Comparison of ENCODE assay signal across 1 cellular context in genomic region chr16:53518550-53519416, GRCh38.
TF ChIP-seq lines count a peak whose summit lies in the region.

No MANE protein-coding gene starts in this region.

TF ChIP-seq in K562, 482 proteins besides CTCF, POLR2A, EP300 and RAD21 (continued from another document and continues in another):
- 0 out of 2 replicates have a peak, but pooled peaks have one; percentile 26 for TF ChIP-seq MGA (IDR thresholded peaks at IDR 0.05)
- no peak; the same call in 1 of the 2 replicates for TF ChIP-seq ZKSCAN8 (CRISPR knock-in tag; IDR thresholded peaks at IDR 0.05)
- TF ChIP-seq ZNF778 (CRISPR knock-in tag; IDR thresholded peaks at IDR 0.05) = no peak
- no peak for TF ChIP-seq ZNF584 (CRISPR knock-in tag; IDR thresholded peaks at IDR 0.05; ENCODE audit: low read depth)
- TF ChIP-seq RNF2 (IDR thresholded peaks at IDR 0.05) = peak; percentile 90; the same call in 1 of the 2 replicates
- peak in 1 of 2 experiments; percentile 75; a peak in 2 of 4 replicates for TF ChIP-seq RCOR1 (IDR thresholded peaks at IDR 0.05; ENCODE audit: borderline replicate concordance in 1 of 2, low read depth in 2 of 2, low read length in 2 of 2)
- TF ChIP-seq ZNF253 (CRISPR knock-in tag; conservative IDR thresholded peaks at IDR 0.05) = no peak
- TF ChIP-seq RFX7 (CRISPR knock-in tag; IDR thresholded peaks at IDR 0.05) = no peak
- TF ChIP-seq ZBTB2 (IDR thresholded peaks at IDR 0.05) = no peak
- TF ChIP-seq MBD1 (CRISPR knock-in tag; IDR thresholded peaks at IDR 0.05) = no peak
- peak; percentile 6; the same call in 1 of the 2 replicates for TF ChIP-seq BACH1 (tag; IDR thresholded peaks at IDR 0.05)
- TF ChIP-seq PTRF (tag; IDR thresholded peaks at IDR 0.05) = no peak
- no peak for TF ChIP-seq GTF2B (IDR thresholded peaks at IDR 0.05; ENCODE audit: extremely low read depth, insufficient read length)
- no peak for TF ChIP-seq ZNF586 (CRISPR knock-in tag; conservative IDR thresholded peaks at IDR 0.05)
- no peak for TF ChIP-seq HOMEZ (CRISPR knock-in tag; IDR thresholded peaks at IDR 0.05)
- TF ChIP-seq THRA (IDR thresholded peaks at IDR 0.05) = no peak
- TF ChIP-seq ZNF184 (CRISPR knock-in tag; IDR thresholded peaks at IDR 0.05) = no peak
- no peak for TF ChIP-seq ZNF639 (CRISPR knock-in tag; conservative IDR thresholded peaks at IDR 0.05 in 1 of 2, IDR thresholded peaks at IDR 0.05 in 1 of 2)
- TF ChIP-seq TCF3 (CRISPR knock-in tag; IDR thresholded peaks at IDR 0.05) = no peak
- no peak for TF ChIP-seq FOXP1 (CRISPR knock-in tag; IDR thresholded peaks at IDR 0.05)
- no peak for TF ChIP-seq SPI1 (IDR thresholded peaks at IDR 0.05; ENCODE audit: borderline replicate concordance, low read depth, low read length)
- peak; percentile 88; the same call in 1 of the 2 replicates for TF ChIP-seq ESRRA (IDR thresholded peaks at IDR 0.05; ENCODE audit: borderline replicate concordance, low read depth)
- peak; percentile 30; the same call in 1 of the 2 replicates for TF ChIP-seq SMARCA4 (IDR thresholded peaks at IDR 0.05)
- TF ChIP-seq ZNF79 (CRISPR knock-in tag; IDR thresholded peaks at IDR 0.05; ENCODE audit: low read depth) = no peak
- no peak for TF ChIP-seq ZSCAN29 (IDR thresholded peaks at IDR 0.05)
- TF ChIP-seq HNRNPH1 (optimal IDR thresholded peaks at IDR 0.05; ENCODE audit: low read depth, low read length) = no peak
- TF ChIP-seq MXD1 (CRISPR knock-in tag; IDR thresholded peaks at IDR 0.05; ENCODE audit: borderline replicate concordance, poor library complexity, severe bottlenecking) = no peak
- peak; percentile 89 for TF ChIP-seq CREM (IDR thresholded peaks at IDR 0.05; ENCODE audit: low read depth)
- no peak for TF ChIP-seq ZNF449 (CRISPR knock-in tag; IDR thresholded peaks at IDR 0.05)
- peak; percentile 42; the same call in 1 of the 2 replicates for TF ChIP-seq SMARCE1 (IDR thresholded peaks at IDR 0.05)
- no peak for TF ChIP-seq BRF1 (IDR thresholded peaks at IDR 0.05; ENCODE audit: borderline replicate concordance, extremely low read depth, insufficient read length)
